ENCODE assay signal across 38 cellular contexts in the genomic region with DNA sequence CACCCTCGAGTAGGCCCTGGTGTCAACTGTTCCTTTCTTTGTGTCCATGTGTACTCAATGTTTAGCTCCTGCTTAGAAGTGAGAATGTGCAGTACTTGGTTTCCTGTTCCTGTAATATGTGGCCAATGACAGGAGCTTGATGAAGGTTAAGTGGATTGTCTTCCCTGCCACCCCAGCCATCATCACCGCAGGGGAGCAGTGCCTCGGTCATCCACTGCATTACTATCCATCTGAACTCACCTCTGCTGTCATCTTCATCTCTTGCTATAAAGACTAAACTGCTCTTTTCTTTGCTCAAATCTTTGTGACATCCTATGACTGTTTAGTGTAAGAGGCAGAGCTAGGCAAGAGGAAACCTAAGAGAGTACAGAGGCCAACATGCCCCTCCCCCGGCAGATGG. TPM values are rescaled to one million over a fixed set of nuclear protein-coding genes. Genes with fewer than 3 reads are reported as not detected.
"Had no signal": no experiment of that assay in that cellular context is flagged by ENCODE, and none has a peak within 500 bp of the region (broad histone marks: within the 10 kb centered on the region; RNA-seq: fewer than 3 reads in every experiment).

No MANE protein-coding gene starts in this region.

- DNase-seq: Karpas-422, Kasumi-1, MG63, MM.1S, MV-4-11, NCI-H1048, NCI-H1092, NCI-H1092 treated with DMSO at 0.1 percent for 48 hours, NCI-H1105, NCI-H1105 treated with DMSO at 0.1 percent for 48 hours, NCI-H1417 treated with DMSO at 0.1 percent for 48 hours, NCI-H1436, NCI-H1436 treated with DMSO at 0.1 percent for 48 hours, NCI-H146, NCI-H1694, NCI-H1694 treated with DMSO at 0.1 percent for 48 hours, NCI-H187, NCI-H187 treated with DMSO at 0.1 percent for 48 hours, NCI-H1930, NCI-H2029, NCI-H2029 treated with DMSO at 0.1 percent for 48 hours, NCI-H2081, NCI-H2081 treated with DMSO at 0.1 percent for 48 hours, NCI-H2107, NCI-H2171, NCI-H2171 treated with DMSO at 0.1 percent for 48 hours, NCI-H2227 treated with DMSO at 0.1 percent for 48 hours, NCI-H226, NCI-H345, NCI-H446, NCI-H446 treated with DMSO at 0.1 percent for 48 hours, NCI-H510A, NCI-H510A treated with DMSO at 0.1 percent for 48 hours, NCI-H524 had no signal

- H3K36me3 ChIP-seq: MG63 had no signal

- H3K9me3 ChIP-seq: MG63 had no signal

- H3K4me3 ChIP-seq: MG63 had no signal

RNA-seq across cellular contexts. Expression of a gene that starts 15.6 kb away (rescaled TPM):
- total RNA-seq: LHCN-M2, M059J, MCF 10A, NCI-H460 had no signal

RNA-seq across cellular contexts. Expression of a gene that starts 51.9 kb away (rescaled TPM):
- total RNA-seq: LHCN-M2, MCF 10A, NCI-H460 had no signal
